ENCODE assay signal across 1 cellular context in the genomic region with DNA sequence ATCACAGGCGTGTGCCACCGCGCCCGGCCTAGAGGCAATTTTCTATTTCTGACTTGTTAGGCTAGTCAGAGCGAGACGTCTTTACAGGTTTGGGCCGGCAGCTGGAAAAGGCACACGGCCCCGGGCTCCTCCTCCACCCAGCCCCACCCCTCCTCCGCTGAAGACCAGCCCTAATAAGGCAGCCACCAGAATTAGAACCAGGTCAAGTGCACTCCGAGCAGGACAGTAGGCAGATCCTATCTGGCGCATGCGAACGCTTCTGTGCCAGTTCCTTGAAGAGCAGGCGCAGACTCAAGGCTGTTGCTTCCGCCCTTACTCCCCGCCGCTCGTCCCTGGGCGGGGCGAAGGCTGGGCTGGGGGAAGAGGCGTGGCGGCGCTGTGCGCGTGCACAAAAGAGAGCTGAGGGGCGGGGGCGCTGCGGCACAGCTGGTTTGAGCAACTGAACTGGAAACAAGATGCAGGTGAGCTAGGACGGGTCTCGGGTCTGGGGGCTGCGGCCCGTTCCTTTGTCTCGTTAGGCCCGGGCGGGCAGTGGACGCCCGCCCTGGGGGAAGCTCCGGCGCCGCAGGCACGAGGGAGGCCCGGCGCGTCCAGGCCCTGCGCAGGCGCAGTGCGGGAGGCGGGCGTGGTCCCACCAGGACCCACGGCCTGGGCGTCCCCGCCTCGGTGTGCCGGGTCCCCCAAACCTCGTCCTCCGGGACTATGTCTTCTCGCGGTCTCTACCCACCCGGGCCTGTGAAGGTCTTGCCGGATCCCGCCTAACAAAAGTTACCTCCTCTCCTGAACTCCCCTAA.
TF ChIP-seq lines count a peak whose summit lies in the region.

PDCL3 (plus strand) TSS at position 381 of the 794 bp plus-strand sequence; CDS start at position 456, 75 bp downstream.

TF ChIP-seq in HepG2, 621 proteins besides CTCF, POLR2A, EP300 and RAD21 (continued from another document and continues in another):
- TF ChIP-seq AHDC1 (CRISPR knock-in tag; IDR thresholded peaks at IDR 0.05; ENCODE audit: borderline replicate concordance): peak; percentile 71; the same call in 1 of the 2 replicates
- TF ChIP-seq ZNF251 (CRISPR knock-in tag; IDR thresholded peaks at IDR 0.05): no peak
- TF ChIP-seq ZNF792 (CRISPR knock-in tag; IDR thresholded peaks at IDR 0.05): peak; percentile 56; the same call in 1 of the 2 replicates
- TF ChIP-seq, protein P1, sequence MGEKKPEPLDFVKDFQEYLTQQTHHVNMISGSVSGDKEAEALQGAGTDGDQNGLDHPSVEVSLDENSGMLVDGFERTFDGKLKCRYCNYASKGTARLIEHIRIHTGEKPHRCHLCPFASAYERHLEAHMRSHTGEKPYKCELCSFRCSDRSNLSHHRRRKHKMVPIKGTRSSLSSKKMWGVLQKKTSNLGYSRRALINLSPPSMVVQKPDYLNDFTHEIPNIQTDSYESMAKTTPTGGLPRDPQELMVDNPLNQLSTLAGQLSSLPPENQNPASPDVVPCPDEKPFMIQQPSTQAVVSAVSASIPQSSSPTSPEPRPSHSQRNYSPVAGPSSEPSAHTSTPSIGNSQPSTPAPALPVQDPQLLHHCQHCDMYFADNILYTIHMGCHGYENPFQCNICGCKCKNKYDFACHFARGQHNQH (CRISPR knock-in tag; IDR thresholded peaks at IDR 0.05): no peak; the same call in none of the 2 replicates
- TF ChIP-seq ZNF883 (CRISPR knock-in tag; IDR thresholded peaks at IDR 0.05; ENCODE audit: not compliant biosample characterization): peak; percentile 96
- peak; percentile 90 for TF ChIP-seq MXI1 (IDR thresholded peaks at IDR 0.05; ENCODE audit: borderline replicate concordance, low read depth, low read length)
- TF ChIP-seq NFIB (CRISPR knock-in tag; IDR thresholded peaks at IDR 0.05; ENCODE audit: borderline replicate concordance): no peak
- no peak for TF ChIP-seq HOXA7 (CRISPR knock-in tag; IDR thresholded peaks at IDR 0.05)
- TF ChIP-seq ZNF205 (CRISPR knock-in tag; IDR thresholded peaks at IDR 0.05): no peak
- TF ChIP-seq ZNF788 (CRISPR knock-in tag; IDR thresholded peaks at IDR 0.05; ENCODE audit: borderline replicate concordance): peak; percentile 66
- TF ChIP-seq, protein P2, sequence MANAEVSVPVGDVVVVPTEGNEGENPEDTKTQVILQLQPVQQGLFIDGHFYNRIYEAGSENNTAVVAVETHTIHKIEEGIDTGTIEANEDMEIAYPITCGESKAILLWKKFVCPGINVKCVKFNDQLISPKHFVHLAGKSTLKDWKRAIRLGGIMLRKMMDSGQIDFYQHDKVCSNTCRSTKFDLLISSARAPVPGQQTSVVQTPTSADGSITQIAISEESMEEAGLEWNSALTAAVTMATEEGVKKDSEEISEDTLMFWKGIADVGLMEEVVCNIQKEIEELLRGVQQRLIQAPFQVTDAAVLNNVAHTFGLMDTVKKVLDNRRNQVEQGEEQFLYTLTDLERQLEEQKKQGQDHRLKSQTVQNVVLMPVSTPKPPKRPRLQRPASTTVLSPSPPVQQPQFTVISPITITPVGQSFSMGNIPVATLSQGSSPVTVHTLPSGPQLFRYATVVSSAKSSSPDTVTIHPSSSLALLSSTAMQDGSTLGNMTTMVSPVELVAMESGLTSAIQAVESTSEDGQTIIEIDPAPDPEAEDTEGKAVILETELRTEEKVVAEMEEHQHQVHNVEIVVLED (CRISPR knock-in tag; IDR thresholded peaks at IDR 0.05; ENCODE audit: borderline replicate concordance): peak; percentile 89
- 0 out of 2 replicates have a peak, but pooled peaks have one; percentile 84 for TF ChIP-seq ETV6 (CRISPR knock-in tag; conservative IDR thresholded peaks at IDR 0.05)
- TF ChIP-seq SIX1 (CRISPR knock-in tag; IDR thresholded peaks at IDR 0.05; ENCODE audit: borderline replicate concordance): no peak
- peak; percentile 91; the same call in 1 of the 2 replicates for TF ChIP-seq ZNF138 (CRISPR knock-in tag; IDR thresholded peaks at IDR 0.05; ENCODE audit: low read depth)
- no peak for TF ChIP-seq EHMT2 (IDR thresholded peaks at IDR 0.05; ENCODE audit: borderline replicate concordance, low read depth, low read length)
- TF ChIP-seq REPIN1 (CRISPR knock-in tag; IDR thresholded peaks at IDR 0.05; ENCODE audit: borderline replicate concordance, low read depth): peak; percentile 87; the same call in 1 of the 2 replicates
- TF ChIP-seq, protein P3, sequence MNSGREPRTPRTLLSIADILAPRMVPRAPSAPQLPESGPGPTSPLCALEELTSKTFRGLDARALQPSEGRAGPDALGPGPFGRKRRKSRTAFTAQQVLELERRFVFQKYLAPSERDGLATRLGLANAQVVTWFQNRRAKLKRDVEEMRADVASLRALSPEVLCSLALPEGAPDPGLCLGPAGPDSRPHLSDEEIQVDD (CRISPR knock-in tag; IDR thresholded peaks at IDR 0.05; ENCODE audit: borderline replicate concordance): no peak
- TF ChIP-seq ATF1 (CRISPR knock-in tag; IDR thresholded peaks at IDR 0.05): no peak
- no peak; the same call in 1 of the 2 replicates for TF ChIP-seq ZBTB7B (CRISPR knock-in tag; IDR thresholded peaks at IDR 0.05)
- TF ChIP-seq ZZZ3 (CRISPR knock-in tag; IDR thresholded peaks at IDR 0.05; ENCODE audit: borderline replicate concordance): peak; percentile 27
- no peak for TF ChIP-seq ZNF101 (CRISPR knock-in tag; IDR thresholded peaks at IDR 0.05; ENCODE audit: borderline replicate concordance, low read depth)
- no peak for TF ChIP-seq SYNCRIP (IDR thresholded peaks at IDR 0.05; ENCODE audit: insufficient read depth, low read depth, low read length)
- no peak; the same call in 1 of the 2 replicates for TF ChIP-seq JUN (CRISPR knock-in tag; IDR thresholded peaks at IDR 0.05)
- TF ChIP-seq ZNF547 (CRISPR knock-in tag; IDR thresholded peaks at IDR 0.05): peak; percentile 89; the same call in 1 of the 2 replicates
- no peak for TF ChIP-seq MAF1 (CRISPR knock-in tag; IDR thresholded peaks at IDR 0.05; ENCODE audit: borderline replicate concordance)
- no peak; the same call in 1 of the 2 replicates for TF ChIP-seq ZNF460 (CRISPR knock-in tag; IDR thresholded peaks at IDR 0.05; ENCODE audit: borderline replicate concordance)
- TF ChIP-seq NRL (CRISPR knock-in tag; IDR thresholded peaks at IDR 0.05; ENCODE audit: borderline replicate concordance): peak; percentile 91; the same call in 1 of the 2 replicates
- peak; percentile 76 for TF ChIP-seq PHF20 (CRISPR knock-in tag; IDR thresholded peaks at IDR 0.05)
- no peak for TF ChIP-seq SP1 (IDR thresholded peaks at IDR 0.05)
- TF ChIP-seq SP1 (CRISPR knock-in tag; IDR thresholded peaks at IDR 0.05): peak; percentile 84
- no peak for TF ChIP-seq ZNF468 (CRISPR knock-in tag; IDR thresholded peaks at IDR 0.05)
- TF ChIP-seq ZNF746 (CRISPR knock-in tag; IDR thresholded peaks at IDR 0.05): peak; percentile 17; the same call in 1 of the 2 replicates
- TF ChIP-seq, protein P4, sequence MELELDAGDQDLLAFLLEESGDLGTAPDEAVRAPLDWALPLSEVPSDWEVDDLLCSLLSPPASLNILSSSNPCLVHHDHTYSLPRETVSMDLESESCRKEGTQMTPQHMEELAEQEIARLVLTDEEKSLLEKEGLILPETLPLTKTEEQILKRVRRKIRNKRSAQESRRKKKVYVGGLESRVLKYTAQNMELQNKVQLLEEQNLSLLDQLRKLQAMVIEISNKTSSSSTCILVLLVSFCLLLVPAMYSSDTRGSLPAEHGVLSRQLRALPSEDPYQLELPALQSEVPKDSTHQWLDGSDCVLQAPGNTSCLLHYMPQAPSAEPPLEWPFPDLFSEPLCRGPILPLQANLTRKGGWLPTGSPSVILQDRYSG (CRISPR knock-in tag; IDR thresholded peaks at IDR 0.05): 0 out of 2 replicates have a peak, but pooled peaks have one; percentile 51
- TF ChIP-seq DR1 (CRISPR knock-in tag; IDR thresholded peaks at IDR 0.05): peak; percentile 85; the same call in 1 of the 2 replicates
- TF ChIP-seq KLF16 (CRISPR knock-in tag; IDR thresholded peaks at IDR 0.05): peak; percentile 32 to 57; a peak in 2 of 4 replicates
- TF ChIP-seq, protein P5, sequence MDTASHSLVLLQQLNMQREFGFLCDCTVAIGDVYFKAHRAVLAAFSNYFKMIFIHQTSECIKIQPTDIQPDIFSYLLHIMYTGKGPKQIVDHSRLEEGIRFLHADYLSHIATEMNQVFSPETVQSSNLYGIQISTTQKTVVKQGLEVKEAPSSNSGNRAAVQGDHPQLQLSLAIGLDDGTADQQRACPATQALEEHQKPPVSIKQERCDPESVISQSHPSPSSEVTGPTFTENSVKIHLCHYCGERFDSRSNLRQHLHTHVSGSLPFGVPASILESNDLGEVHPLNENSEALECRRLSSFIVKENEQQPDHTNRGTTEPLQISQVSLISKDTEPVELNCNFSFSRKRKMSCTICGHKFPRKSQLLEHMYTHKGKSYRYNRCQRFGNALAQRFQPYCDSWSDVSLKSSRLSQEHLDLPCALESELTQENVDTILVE (CRISPR knock-in tag; IDR thresholded peaks at IDR 0.05): no peak; the same call in 1 of the 2 replicates
- TF ChIP-seq ZNF430 (CRISPR knock-in tag; IDR thresholded peaks at IDR 0.05): peak; percentile 69
- TF ChIP-seq SMAD1 (CRISPR knock-in tag; IDR thresholded peaks at IDR 0.05; ENCODE audit: borderline replicate concordance, low read depth): peak; percentile 69; the same call in 1 of the 2 replicates
- TF ChIP-seq, protein P6, sequence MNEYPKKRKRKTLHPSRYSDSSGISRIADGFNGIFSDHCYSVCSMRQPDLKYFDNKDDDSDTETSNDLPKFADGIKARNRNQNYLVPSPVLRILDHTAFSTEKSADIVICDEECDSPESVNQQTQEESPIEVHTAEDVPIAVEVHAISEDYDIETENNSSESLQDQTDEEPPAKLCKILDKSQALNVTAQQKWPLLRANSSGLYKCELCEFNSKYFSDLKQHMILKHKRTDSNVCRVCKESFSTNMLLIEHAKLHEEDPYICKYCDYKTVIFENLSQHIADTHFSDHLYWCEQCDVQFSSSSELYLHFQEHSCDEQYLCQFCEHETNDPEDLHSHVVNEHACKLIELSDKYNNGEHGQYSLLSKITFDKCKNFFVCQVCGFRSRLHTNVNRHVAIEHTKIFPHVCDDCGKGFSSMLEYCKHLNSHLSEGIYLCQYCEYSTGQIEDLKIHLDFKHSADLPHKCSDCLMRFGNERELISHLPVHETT (CRISPR knock-in tag; conservative IDR thresholded peaks at IDR 0.05): peak; percentile 83; the same call in 1 of the 2 replicates
- TF ChIP-seq CCDC6 (CRISPR knock-in tag; IDR thresholded peaks at IDR 0.05): peak; percentile 90
- TF ChIP-seq ZNF558 (CRISPR knock-in tag; IDR thresholded peaks at IDR 0.05; ENCODE audit: borderline replicate concordance): peak; percentile 91; the same call in 1 of the 2 replicates
- peak; percentile 68 for TF ChIP-seq MED1 (CRISPR knock-in tag; IDR thresholded peaks at IDR 0.05)
- TF ChIP-seq, protein P7, sequence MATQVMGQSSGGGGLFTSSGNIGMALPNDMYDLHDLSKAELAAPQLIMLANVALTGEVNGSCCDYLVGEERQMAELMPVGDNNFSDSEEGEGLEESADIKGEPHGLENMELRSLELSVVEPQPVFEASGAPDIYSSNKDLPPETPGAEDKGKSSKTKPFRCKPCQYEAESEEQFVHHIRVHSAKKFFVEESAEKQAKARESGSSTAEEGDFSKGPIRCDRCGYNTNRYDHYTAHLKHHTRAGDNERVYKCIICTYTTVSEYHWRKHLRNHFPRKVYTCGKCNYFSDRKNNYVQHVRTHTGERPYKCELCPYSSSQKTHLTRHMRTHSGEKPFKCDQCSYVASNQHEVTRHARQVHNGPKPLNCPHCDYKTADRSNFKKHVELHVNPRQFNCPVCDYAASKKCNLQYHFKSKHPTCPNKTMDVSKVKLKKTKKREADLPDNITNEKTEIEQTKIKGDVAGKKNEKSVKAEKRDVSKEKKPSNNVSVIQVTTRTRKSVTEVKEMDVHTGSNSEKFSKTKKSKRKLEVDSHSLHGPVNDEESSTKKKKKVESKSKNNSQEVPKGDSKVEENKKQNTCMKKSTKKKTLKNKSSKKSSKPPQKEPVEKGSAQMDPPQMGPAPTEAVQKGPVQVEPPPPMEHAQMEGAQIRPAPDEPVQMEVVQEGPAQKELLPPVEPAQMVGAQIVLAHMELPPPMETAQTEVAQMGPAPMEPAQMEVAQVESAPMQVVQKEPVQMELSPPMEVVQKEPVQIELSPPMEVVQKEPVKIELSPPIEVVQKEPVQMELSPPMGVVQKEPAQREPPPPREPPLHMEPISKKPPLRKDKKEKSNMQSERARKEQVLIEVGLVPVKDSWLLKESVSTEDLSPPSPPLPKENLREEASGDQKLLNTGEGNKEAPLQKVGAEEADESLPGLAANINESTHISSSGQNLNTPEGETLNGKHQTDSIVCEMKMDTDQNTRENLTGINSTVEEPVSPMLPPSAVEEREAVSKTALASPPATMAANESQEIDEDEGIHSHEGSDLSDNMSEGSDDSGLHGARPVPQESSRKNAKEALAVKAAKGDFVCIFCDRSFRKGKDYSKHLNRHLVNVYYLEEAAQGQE (IDR thresholded peaks at IDR 0.05; ENCODE audit: borderline replicate concordance in 1 of 2, low read depth in 1 of 2, low read length in 2 of 2): no peak
- TF ChIP-seq TCF7L2 (IDR thresholded peaks at IDR 0.05; ENCODE audit: low read depth, low read length): no peak
